In the genomic region with DNA sequence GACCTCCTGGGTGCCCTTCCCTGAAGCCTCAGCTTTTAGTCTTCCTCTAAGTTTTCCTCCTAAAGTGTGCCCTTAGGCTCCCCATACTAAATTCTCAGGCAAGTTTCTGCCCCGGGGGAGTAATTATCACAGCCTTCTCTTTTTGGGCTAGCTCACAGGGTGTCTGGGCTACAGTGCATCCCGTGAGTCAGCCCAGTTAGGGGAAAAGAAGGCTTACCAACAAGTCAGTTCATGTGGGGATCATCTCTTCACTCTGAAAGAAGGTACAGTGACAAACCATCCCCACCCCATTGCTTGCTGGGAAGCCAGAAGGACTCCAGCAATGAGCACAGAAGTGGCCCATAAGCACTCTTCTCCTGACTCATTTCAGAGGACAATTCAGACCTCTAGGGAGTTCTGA, we compare ENCODE assay signal across 18 cellular contexts.
DNase-seq lines count a peak whose midpoint lies in the region; ATAC-seq, FAIRE-seq and TF ChIP-seq lines count a peak whose summit lies in the region.
"Had no signal": no experiment of that assay in that cellular context is flagged by ENCODE, and none has a peak within 500 bp of the region (broad histone marks: within the 10 kb centered on the region; RNA-seq: fewer than 3 reads in every experiment).

No MANE protein-coding gene starts in this region.

- dilution Hi-C loops in mammary epithelial cell (cut with HindIII; ENCODE audit: low sequenced_read_pairs), result no loop called here
- dilution Hi-C loops in keratinocyte (cut with MboI; ENCODE audit: extremely low pct_ligation_motif_present, low sequenced_read_pairs), result no loop called here

- H3K79me2 ChIP-seq in mammary epithelial cell (ENCODE audit: insufficient read depth, low read length) (no peaks in the 10 kb centered on the region), keratinocyte (ENCODE audit: control insufficient read depth, insufficient read depth, low read length) (no peaks in the 10 kb centered on the region)

- H3K9me1 ChIP-seq in keratinocyte (ENCODE audit: control insufficient read depth, extremely low read depth, insufficient read depth, low read length), result no peaks in the 10 kb centered on the region

- H3K9ac ChIP-seq in mammary epithelial cell (ENCODE audit: insufficient read depth, low read length) (no peak overlapping the region), keratinocyte (ENCODE audit: control insufficient read depth, extremely low read depth, insufficient read depth, low read length) (no peak overlapping the region)

- intact Hi-C loops in mammary epithelial cell (cut with micrococcal nuclease), result loop anchor here (5.0 kb wide), 1 partner anchor 232 kb away; no protein-coding TSS in a partner anchor

- H3K4me1 ChIP-seq in mammary epithelial cell (ENCODE audit: insufficient read depth, low read length) (peaks cover 26% of the 10 kb centered on the region), keratinocyte (ENCODE audit: control insufficient read depth, extremely low read depth, insufficient read depth, low read length) (peaks cover 20% of the 10 kb centered on the region)

- TF ChIP-seq CTCF in mammary epithelial cell (conservative IDR thresholded peaks at IDR 0.05 in 1 of 2, IDR thresholded peaks at IDR 0.05 in 1 of 2; ENCODE audit: extremely low read depth in 1 of 2, insufficient read depth in 1 of 2, low read depth in 1 of 2, low read length in 2 of 2) (no peak), keratinocyte (optimal IDR thresholded peaks at IDR 0.05 in 1 of 3, IDR thresholded peaks at IDR 0.05 in 1 of 3, conservative IDR thresholded peaks at IDR 0.05 in 1 of 3; ENCODE audit: extremely low read depth in 1 of 3, insufficient read depth in 2 of 3, low read length in 3 of 3) (no peak)

- no peak for ATAC-seq in HG03460 (IDR thresholded peaks at IDR 0.05; ENCODE audit: unreplicated experiment)
- ATAC-seq: SK-N-SH treated with all-trans-retinoic acid at 6 μM for 48 hours had no signal

- peak; percentile 50 for DNase-seq in ELF-1 (ENCODE audit: low read depth, low spot score)
- DNase-seq in HPDE6-E6E7 (ENCODE audit: extremely low spot score), result peak; percentile 5
- peak; percentile 83 for DNase-seq in mammary epithelial cell
- DNase-seq in keratinocyte (ENCODE audit: low read depth, low spot score), result peak; percentile 59
- no peak for DNase-seq in NCI-H524 (lab: John Stamatoyannopoulos, UW)
- no peak for DNase-seq in stimulated activated CD4-positive, alpha-beta T cell treated with anti-CD3 and anti-CD28 coated beads, Interleukin-4, amount 100 ng/mL, for 24 hours
- DNase-seq: GF-D8, Karpas-422, NCI-H1105 treated with DMSO at 0.1 percent for 48 hours, NCI-H187, NCI-H2171 treated with DMSO at 0.1 percent for 48 hours, NCI-H510A, SHP77 treated with DMSO at 0.1 percent for 48 hours had no signal

- in situ Hi-C loops in mammary epithelial cell (cut with MboI; ENCODE audit: low sequenced_read_pairs in 2 of 2), result no loop called here

- H3K36me3 ChIP-seq in mammary epithelial cell (ENCODE audit: insufficient read depth, low read length) (no peaks in the 10 kb centered on the region), keratinocyte (ENCODE audit: control insufficient read depth in 2 of 2, extremely low read depth in 1 of 2, insufficient read depth in 2 of 2, low read length in 2 of 2) (no peaks in the 10 kb centered on the region)

- H4K20me1 ChIP-seq in mammary epithelial cell (ENCODE audit: insufficient read depth, low read length) (no peaks in the 10 kb centered on the region), keratinocyte (ENCODE audit: control insufficient read depth, extremely low read depth, insufficient read depth, low read length) (no peaks in the 10 kb centered on the region)

- 13% methylated on average over 2 of the region's 2 CpGs for WGBS in mammary epithelial cell (ENCODE audit: low coverage, missing lambda C conversion rate)

- H3K4me3 ChIP-seq in mammary epithelial cell (replicated peaks in 1 of 3; ENCODE audit: insufficient read depth in 1 of 3, low read depth in 2 of 3, low read length in 3 of 3) (no peak overlapping the region), keratinocyte (ENCODE audit: control insufficient read depth in 2 of 3, extremely low read depth in 1 of 3, insufficient read depth in 2 of 3, low read depth in 1 of 3, low read length in 3 of 3) (no peak overlapping the region)

- H3K9me3 ChIP-seq in mammary epithelial cell (replicated peaks; ENCODE audit: insufficient read depth, low read length), result no peaks in the 10 kb centered on the region
- no peaks in the 10 kb centered on the region for H3K9me3 ChIP-seq in keratinocyte (ENCODE audit: control insufficient read depth, low read depth, low read length)

- H2AFZ ChIP-seq in mammary epithelial cell (ENCODE audit: low read depth, low read length) (peak overlapping the region; percentile 49), keratinocyte (ENCODE audit: control insufficient read depth, low read length) (no peak overlapping the region)

- CTCF ChIA-PET in mammary epithelial cell (lab: Charles Lee; ENCODE audit: low non-redundant PET), result no interaction called here

- H3K4me2 ChIP-seq in mammary epithelial cell (ENCODE audit: insufficient read depth, low read depth, low read length) (peak overlapping the region; percentile 36), keratinocyte (ENCODE audit: control insufficient read depth, extremely low read depth, insufficient read depth, low read depth, low read length) (peak overlapping the region; percentile 1)

- FAIRE-seq in keratinocyte (lab: Jason Lieb, UNC), result peak; percentile 66
- FAIRE-seq: H1, RCC 7860 had no signal

- H3K27ac ChIP-seq in mammary epithelial cell (ENCODE audit: insufficient read depth, low read depth, low read length), result no peak overlapping the region
- H3K27ac ChIP-seq in keratinocyte (ENCODE audit: control insufficient read depth, insufficient read depth, low read length), result no peak overlapping the region
- H3K27ac ChIP-seq: C4-2B had no signal

- H3K27me3 ChIP-seq in mammary epithelial cell (ENCODE audit: insufficient read depth, low read length) (no peaks in the 10 kb centered on the region), keratinocyte (ENCODE audit: control insufficient read depth, extremely low read depth, insufficient read depth, low read length) (no peaks in the 10 kb centered on the region)

- BruUV-seq in mammary epithelial cell (replicated peaks; lab: Mats Ljungman, UMichigan), result no TSS peak

Comparison
In these comparisons a context has a peak if more than half of its experiments do, and no peak if none do; other contexts are left out.
1. DNase-seq: peak in ELF-1 (single experiment), HPDE6-E6E7 (single experiment), mammary epithelial cell (single experiment) and keratinocyte (single experiment); none in NCI-H524 (0 of 2) and stimulated activated CD4-positive, alpha-beta T cell treated with anti-CD3 and anti-CD28 coated beads, Interleukin-4, amount 100 ng/mL, for 24 hours (single experiment).